ENCODE assay signal across 8 cellular contexts in genomic region chr6:89145962-89146747, GRCh38.
DNase-seq lines count a peak whose midpoint lies in the region; ATAC-seq lines count a peak whose summit lies in the region.

Gene PM20D2, plus strand, starts transcription at chr6:89146055. Its CDS starts 90 bp downstream, at chr6:89146145.

- H3K27me3 Mint-ChIP-seq in effector memory CD8-positive, alpha-beta T cell, result no peaks in the 10 kb centered on the region

- peaks cover 7 to 25% of the 10 kb centered on the region in 2 donors for H3K4me1 Mint-ChIP-seq in effector memory CD8-positive, alpha-beta T cell (ENCODE audit: low read depth in 2 of 2)

- DNase-seq in AML-193 (lab: John Stamatoyannopoulos, UW) (peak; percentile 81 to 83), NCI-H526 (lab: John Stamatoyannopoulos, UW) (peak; percentile 28 to 83), midbrain (lab: John Stamatoyannopoulos, UW) (peak; percentile 41)
- peak; percentile 11 to 47 for DNase-seq in activated CD8-positive, alpha-beta memory T cell treated with anti-CD3 and anti-CD28 coated beads for 1 hour (ENCODE audit: extremely low read depth in 1 of 2, low read depth in 1 of 2)
- peak; percentile 41 to 55 (median 55) for DNase-seq in effector memory CD8-positive, alpha-beta T cell
- DNase-seq in stimulated activated CD8-positive, alpha-beta memory T cell treated with anti-CD3 and anti-CD28 coated beads, Interleukin-2, amount 100 ng/mL, for 1 hour (ENCODE audit: low read depth in 2 of 2), result peak; percentile 29 to 44

- H3K9me3 Mint-ChIP-seq in effector memory CD8-positive, alpha-beta T cell, result no peaks in the 10 kb centered on the region

- ATAC-seq in GM18907 (IDR thresholded peaks at IDR 0.05; ENCODE audit: unreplicated experiment) (peak; percentile 63), HG03108 (IDR thresholded peaks at IDR 0.05; ENCODE audit: unreplicated experiment) (peak; percentile 70)
- ATAC-seq in effector memory CD8-positive, alpha-beta T cell (replicated peaks), result peak; percentile 77

- H3K27ac Mint-ChIP-seq in effector memory CD8-positive, alpha-beta T cell, result peak within 1 kb of the TSS; percentile 88 to 97

- peaks cover 4% of the 10 kb centered on the region for H3K36me3 Mint-ChIP-seq in effector memory CD8-positive, alpha-beta T cell (ENCODE audit: insufficient read depth)

- peak within 1 kb of the TSS; percentile 91 to 96 for H3K4me3 Mint-ChIP-seq in effector memory CD8-positive, alpha-beta T cell

Comparison
In these comparisons a context has a peak if more than half of its experiments do, and no peak if none do; other contexts are left out.
1. Peak in every context shown above with its lines: DNase-seq and ATAC-seq.
2. DNase-seq: peak in every context shown above with its lines; median percentile 82 in AML-193; 56 in NCI-H526; 55 in effector memory CD8-positive, alpha-beta T cell; 41 in midbrain; 36 in stimulated activated CD8-positive, alpha-beta memory T cell treated with anti-CD3 and anti-CD28 coated beads, Interleukin-2, amount 100 ng/mL, for 1 hour; 29 in activated CD8-positive, alpha-beta memory T cell treated with anti-CD3 and anti-CD28 coated beads for 1 hour.